ENCODE assay signal across 1 cellular context in genomic region chr17:79541038-79541437, GRCh38.
TF ChIP-seq lines count a peak whose summit lies in the region.

No MANE protein-coding gene starts in this region.

TF ChIP-seq in SK-N-SH, 30 proteins besides CTCF, POLR2A, EP300 and RAD21 (continued from another document):
- no peak for TF ChIP-seq USF2 (IDR thresholded peaks at IDR 0.05; ENCODE audit: borderline replicate concordance, low read depth, low read length)
TF ChIP-seq in SK-N-SH: peak in this region for 3.
